ENCODE assay signal across 1 cellular context in genomic region chr7:151091431-151091830, GRCh38.
TF ChIP-seq lines count a peak whose summit lies in the region.

No MANE protein-coding gene starts in this region.

TF ChIP-seq in K562, 482 proteins besides CTCF, POLR2A, EP300 and RAD21 (continued from another document and continues in another):
- TF ChIP-seq SNAPC5 (CRISPR knock-in tag; IDR thresholded peaks at IDR 0.05) (no peak), KLF10 (CRISPR knock-in tag; IDR thresholded peaks at IDR 0.05) (no peak), CAMTA2 (CRISPR knock-in tag; conservative IDR thresholded peaks at IDR 0.05) (no peak), ZHX1 (conservative IDR thresholded peaks at IDR 0.05; ENCODE audit: low read length) (no peak; the same call in 1 of the 2 replicates), NFE2 (IDR thresholded peaks at IDR 0.05; ENCODE audit: low read depth) (no peak), GABPB2 (CRISPR knock-in tag; conservative IDR thresholded peaks at IDR 0.05) (no peak), SAFB (IDR thresholded peaks at IDR 0.05; ENCODE audit: borderline replicate concordance, low read depth, low read length) (no peak), YY1 (IDR thresholded peaks at IDR 0.05; ENCODE audit: borderline replicate concordance in 1 of 3, control insufficient read depth in 1 of 3, extremely low read depth in 1 of 3, insufficient read depth in 3 of 3, insufficient read length in 1 of 3, insufficient replicate concordance in 2 of 3, low read depth in 1 of 3, low read length in 2 of 3) (no peak), ZNF212 (CRISPR knock-in tag; IDR thresholded peaks at IDR 0.05) (no peak), HDAC1 (IDR thresholded peaks at IDR 0.05) (no peak), SOX6 (IDR thresholded peaks at IDR 0.05) (no peak), SRSF7 (optimal IDR thresholded peaks at IDR 0.05; ENCODE audit: low read depth, low read length) (no peak), ZNF77 (CRISPR knock-in tag; IDR thresholded peaks at IDR 0.05) (no peak), SETDB1 (IDR thresholded peaks at IDR 0.05; ENCODE audit: low read length) (no peak), CHCHD3 (CRISPR knock-in tag; IDR thresholded peaks at IDR 0.05) (no peak), HDAC3 (IDR thresholded peaks at IDR 0.05; ENCODE audit: borderline replicate concordance, partially characterized antibody) (no peak), HSF4 (CRISPR knock-in tag; IDR thresholded peaks at IDR 0.05; ENCODE audit: borderline replicate concordance) (no peak), MTA3 (IDR thresholded peaks at IDR 0.05; ENCODE audit: borderline replicate concordance) (no peak), ZBTB1 (CRISPR knock-in tag; IDR thresholded peaks at IDR 0.05; ENCODE audit: borderline replicate concordance, low read depth) (no peak), GTF2A2 (tag; IDR thresholded peaks at IDR 0.05) (no peak), JUN (IDR thresholded peaks at IDR 0.05; ENCODE audit: borderline replicate concordance, low read depth, low read length) (no peak; the same call in 1 of the 2 replicates), JUN (CRISPR knock-in tag; IDR thresholded peaks at IDR 0.05; ENCODE audit: borderline replicate concordance) (no peak), BHLHE40 (IDR thresholded peaks at IDR 0.05; ENCODE audit: low read length) (no peak), FOXJ2 (tag; IDR thresholded peaks at IDR 0.05) (no peak), RHOXF2B (CRISPR knock-in tag; conservative IDR thresholded peaks at IDR 0.05) (no peak), ZBTB33 (CRISPR knock-in tag; IDR thresholded peaks at IDR 0.05) (0 out of 2 replicates have a peak, but pooled peaks have one; percentile 14), CREB1 (IDR thresholded peaks at IDR 0.05) (no peak), CREB1 (CRISPR knock-in tag; IDR thresholded peaks at IDR 0.05) (no peak), ZNF253 (CRISPR knock-in tag; conservative IDR thresholded peaks at IDR 0.05) (no peak), MXI1 (IDR thresholded peaks at IDR 0.05; ENCODE audit: low read depth, low read length) (no peak), LCOR (CRISPR knock-in tag; IDR thresholded peaks at IDR 0.05) (no peak), ELF4 (CRISPR knock-in tag; IDR thresholded peaks at IDR 0.05) (no peak), PURB (CRISPR knock-in tag; IDR thresholded peaks at IDR 0.05; ENCODE audit: low read depth) (no peak), SMARCC2 (IDR thresholded peaks at IDR 0.05; ENCODE audit: low read depth) (no peak), CGGBP1 (CRISPR knock-in tag; IDR thresholded peaks at IDR 0.05) (no peak), FOXP4 (CRISPR knock-in tag; IDR thresholded peaks at IDR 0.05; ENCODE audit: borderline replicate concordance) (no peak), SMARCA4 (IDR thresholded peaks at IDR 0.05) (no peak), SIN3A (IDR thresholded peaks at IDR 0.05; ENCODE audit: borderline replicate concordance in 2 of 2, control insufficient read depth in 1 of 2, low read depth in 2 of 2, low read length in 2 of 2) (peak in 1 of 2 experiments; percentile 48; a peak in 1 of 4 replicates), PHB2 (IDR thresholded peaks at IDR 0.05; ENCODE audit: low read depth) (no peak)
- TF ChIP-seq, protein P1, sequence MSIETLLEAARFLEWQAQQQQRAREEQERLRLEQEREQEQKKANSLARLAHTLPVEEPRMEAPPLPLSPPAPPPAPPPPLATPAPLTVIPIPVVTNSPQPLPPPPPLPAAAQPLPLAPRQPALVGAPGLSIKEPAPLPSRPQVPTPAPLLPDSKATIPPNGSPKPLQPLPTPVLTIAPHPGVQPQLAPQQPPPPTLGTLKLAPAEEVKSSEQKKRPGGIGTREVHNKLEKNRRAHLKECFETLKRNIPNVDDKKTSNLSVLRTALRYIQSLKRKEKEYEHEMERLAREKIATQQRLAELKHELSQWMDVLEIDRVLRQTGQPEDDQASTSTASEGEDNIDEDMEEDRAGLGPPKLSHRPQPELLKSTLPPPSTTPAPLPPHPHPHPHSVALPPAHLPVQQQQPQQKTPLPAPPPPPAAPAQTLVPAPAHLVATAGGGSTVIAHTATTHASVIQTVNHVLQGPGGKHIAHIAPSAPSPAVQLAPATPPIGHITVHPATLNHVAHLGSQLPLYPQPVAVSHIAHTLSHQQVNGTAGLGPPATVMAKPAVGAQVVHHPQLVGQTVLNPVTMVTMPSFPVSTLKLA (conservative IDR thresholded peaks at IDR 0.05) = no peak; a peak in 1 of 4 replicates
- TF ChIP-seq, protein P2, sequence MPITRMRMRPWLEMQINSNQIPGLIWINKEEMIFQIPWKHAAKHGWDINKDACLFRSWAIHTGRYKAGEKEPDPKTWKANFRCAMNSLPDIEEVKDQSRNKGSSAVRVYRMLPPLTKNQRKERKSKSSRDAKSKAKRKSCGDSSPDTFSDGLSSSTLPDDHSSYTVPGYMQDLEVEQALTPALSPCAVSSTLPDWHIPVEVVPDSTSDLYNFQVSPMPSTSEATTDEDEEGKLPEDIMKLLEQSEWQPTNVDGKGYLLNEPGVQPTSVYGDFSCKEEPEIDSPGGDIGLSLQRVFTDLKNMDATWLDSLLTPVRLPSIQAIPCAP (CRISPR knock-in tag; IDR thresholded peaks at IDR 0.05; ENCODE audit: borderline replicate concordance) = no peak
- TF ChIP-seq, protein P3, sequence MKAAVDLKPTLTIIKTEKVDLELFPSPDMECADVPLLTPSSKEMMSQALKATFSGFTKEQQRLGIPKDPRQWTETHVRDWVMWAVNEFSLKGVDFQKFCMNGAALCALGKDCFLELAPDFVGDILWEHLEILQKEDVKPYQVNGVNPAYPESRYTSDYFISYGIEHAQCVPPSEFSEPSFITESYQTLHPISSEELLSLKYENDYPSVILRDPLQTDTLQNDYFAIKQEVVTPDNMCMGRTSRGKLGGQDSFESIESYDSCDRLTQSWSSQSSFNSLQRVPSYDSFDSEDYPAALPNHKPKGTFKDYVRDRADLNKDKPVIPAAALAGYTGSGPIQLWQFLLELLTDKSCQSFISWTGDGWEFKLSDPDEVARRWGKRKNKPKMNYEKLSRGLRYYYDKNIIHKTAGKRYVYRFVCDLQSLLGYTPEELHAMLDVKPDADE (conservative IDR thresholded peaks at IDR 0.05; ENCODE audit: control insufficient read depth, low read depth, low read length) = peak; percentile 62; the same call in 1 of the 2 replicates
- TF ChIP-seq, protein P4, sequence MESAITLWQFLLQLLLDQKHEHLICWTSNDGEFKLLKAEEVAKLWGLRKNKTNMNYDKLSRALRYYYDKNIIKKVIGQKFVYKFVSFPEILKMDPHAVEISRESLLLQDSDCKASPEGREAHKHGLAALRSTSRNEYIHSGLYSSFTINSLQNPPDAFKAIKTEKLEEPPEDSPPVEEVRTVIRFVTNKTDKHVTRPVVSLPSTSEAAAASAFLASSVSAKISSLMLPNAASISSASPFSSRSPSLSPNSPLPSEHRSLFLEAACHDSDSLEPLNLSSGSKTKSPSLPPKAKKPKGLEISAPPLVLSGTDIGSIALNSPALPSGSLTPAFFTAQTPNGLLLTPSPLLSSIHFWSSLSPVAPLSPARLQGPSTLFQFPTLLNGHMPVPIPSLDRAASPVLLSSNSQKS (CRISPR knock-in tag; IDR thresholded peaks at IDR 0.05) = no peak
- TF ChIP-seq, protein P5, sequence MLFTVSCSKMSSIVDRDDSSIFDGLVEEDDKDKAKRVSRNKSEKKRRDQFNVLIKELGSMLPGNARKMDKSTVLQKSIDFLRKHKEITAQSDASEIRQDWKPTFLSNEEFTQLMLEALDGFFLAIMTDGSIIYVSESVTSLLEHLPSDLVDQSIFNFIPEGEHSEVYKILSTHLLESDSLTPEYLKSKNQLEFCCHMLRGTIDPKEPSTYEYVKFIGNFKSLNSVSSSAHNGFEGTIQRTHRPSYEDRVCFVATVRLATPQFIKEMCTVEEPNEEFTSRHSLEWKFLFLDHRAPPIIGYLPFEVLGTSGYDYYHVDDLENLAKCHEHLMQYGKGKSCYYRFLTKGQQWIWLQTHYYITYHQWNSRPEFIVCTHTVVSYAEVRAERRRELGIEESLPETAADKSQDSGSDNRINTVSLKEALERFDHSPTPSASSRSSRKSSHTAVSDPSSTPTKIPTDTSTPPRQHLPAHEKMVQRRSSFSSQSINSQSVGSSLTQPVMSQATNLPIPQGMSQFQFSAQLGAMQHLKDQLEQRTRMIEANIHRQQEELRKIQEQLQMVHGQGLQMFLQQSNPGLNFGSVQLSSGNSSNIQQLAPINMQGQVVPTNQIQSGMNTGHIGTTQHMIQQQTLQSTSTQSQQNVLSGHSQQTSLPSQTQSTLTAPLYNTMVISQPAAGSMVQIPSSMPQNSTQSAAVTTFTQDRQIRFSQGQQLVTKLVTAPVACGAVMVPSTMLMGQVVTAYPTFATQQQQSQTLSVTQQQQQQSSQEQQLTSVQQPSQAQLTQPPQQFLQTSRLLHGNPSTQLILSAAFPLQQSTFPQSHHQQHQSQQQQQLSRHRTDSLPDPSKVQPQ (CRISPR knock-in tag; IDR thresholded peaks at IDR 0.05; ENCODE audit: borderline replicate concordance) = no peak
